In the genomic region with DNA sequence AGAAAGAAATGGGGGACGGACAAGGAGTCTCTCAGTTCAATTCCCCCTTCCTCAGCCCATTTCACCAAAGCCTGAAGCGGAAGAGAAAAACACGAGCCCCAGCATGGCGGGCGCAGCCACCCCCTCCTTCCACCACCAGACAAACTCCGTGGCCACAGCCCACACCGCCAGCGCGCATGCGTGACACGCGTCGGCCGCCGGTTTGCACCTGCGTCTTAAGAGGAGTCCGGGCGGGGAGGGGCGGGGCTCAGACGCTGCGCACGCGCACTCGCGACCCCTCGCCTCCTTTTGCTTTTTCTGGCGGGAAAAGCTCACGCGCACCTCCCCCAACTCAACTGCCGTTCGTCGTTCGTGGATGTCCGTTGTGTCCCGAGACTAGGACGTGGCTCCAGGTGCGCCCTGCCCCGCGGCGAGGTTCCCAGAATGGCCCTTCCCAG, we compare ENCODE assay signal across 9 cellular contexts. TPM values are rescaled to one million over a fixed set of nuclear protein-coding genes. Genes with fewer than 3 reads are reported as not detected.
DNase-seq lines count a peak whose midpoint lies in the region; ATAC-seq, FAIRE-seq and TF ChIP-seq lines count a peak whose summit lies in the region.
"Had no signal": no experiment of that assay in that cellular context is flagged by ENCODE, and none has a peak within 500 bp of the region (broad histone marks: within the 10 kb centered on the region; RNA-seq: fewer than 3 reads in every experiment).

A gene with protein sequence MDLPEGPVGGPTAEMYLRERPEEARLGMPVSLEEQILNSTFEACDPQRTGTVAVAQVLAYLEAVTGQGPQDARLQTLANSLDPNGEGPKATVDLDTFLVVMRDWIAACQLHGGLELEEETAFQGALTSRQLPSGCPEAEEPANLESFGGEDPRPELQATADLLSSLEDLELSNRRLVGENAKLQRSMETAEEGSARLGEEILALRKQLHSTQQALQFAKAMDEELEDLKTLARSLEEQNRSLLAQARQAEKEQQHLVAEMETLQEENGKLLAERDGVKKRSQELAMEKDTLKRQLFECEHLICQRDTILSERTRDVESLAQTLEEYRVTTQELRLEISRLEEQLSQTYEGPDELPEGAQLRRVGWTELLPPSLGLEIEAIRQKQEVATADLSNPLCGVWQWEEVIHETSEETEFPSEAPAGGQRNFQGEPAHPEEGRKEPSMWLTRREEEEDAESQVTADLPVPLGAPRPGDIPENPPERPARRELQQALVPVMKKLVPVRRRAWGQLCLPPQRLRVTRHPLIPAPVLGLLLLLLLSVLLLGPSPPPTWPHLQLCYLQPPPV (plus strand): TSS at position 314 of the 437 bp plus-strand sequence. CDS start 2,635 bp downstream, outside the sequence.

- peak; percentile 65 for ATAC-seq in GM19397 (IDR thresholded peaks at IDR 0.05; ENCODE audit: unreplicated experiment)
- peak; percentile 19; the same call in 1 of the 3 replicates for ATAC-seq in SK-N-SH treated with all-trans-retinoic acid at 6 μM for 48 hours
- peak; percentile 57 to 59 for ATAC-seq in activated naive CD4-positive, alpha-beta T cell treated with anti-CD3 and anti-CD28 coated beads, Interleukin-2, amount 50 U/mL, for 72 hours
- ATAC-seq in GM18868 (IDR thresholded peaks at IDR 0.05; ENCODE audit: unreplicated experiment) = no peak
- no peak for ATAC-seq in WTC11

- CTCF ChIA-PET in WTC11 (lab: Charles Lee) = interaction anchor here (0.7 to 5.3 kb wide), 2 partner anchors 31 to 60 kb away, joined by 4 to 120 read pairs; a partner anchor contains a TSS

- FAIRE-seq in HTR-8/SVneo (lab: Jason Lieb, UNC) = no peak

- H3K27ac Mint-ChIP-seq in activated naive CD4-positive, alpha-beta T cell treated with anti-CD3 and anti-CD28 coated beads, Interleukin-2, amount 50 U/mL, for 72 hours = peak within 1 kb of the TSS; percentile 29 to 73
- H3K27ac Mint-ChIP-seq in WTC11 = no peak within 1 kb of the TSS

- H3K27me3 Mint-ChIP-seq in WTC11 (ENCODE audit: low read depth) = peaks cover 16% of the 10 kb centered on the region

- no peaks in the 10 kb centered on the region for H3K36me3 Mint-ChIP-seq in activated naive CD4-positive, alpha-beta T cell treated with anti-CD3 and anti-CD28 coated beads, Interleukin-2, amount 50 U/mL, for 72 hours
- no peaks in the 10 kb centered on the region for H3K36me3 Mint-ChIP-seq in WTC11

- POLR2A ChIA-PET in WTC11 (lab: Charles Lee) = interaction anchor here (0.6 kb wide), 1 partner anchor 32 kb away, joined by 3 read pairs; no protein-coding TSS in a partner anchor

- no peaks in the 10 kb centered on the region for H3K9me3 Mint-ChIP-seq in activated naive CD4-positive, alpha-beta T cell treated with anti-CD3 and anti-CD28 coated beads, Interleukin-2, amount 50 U/mL, for 72 hours
- peaks cover 5% of the 10 kb centered on the region for H3K9me3 Mint-ChIP-seq in WTC11

- peak; percentile 72 to 78 for DNase-seq in activated naive CD4-positive, alpha-beta T cell treated with anti-CD3 and anti-CD28 coated beads, Interleukin-2, amount 50 U/mL, for 72 hours (ENCODE audit: low spot score in 2 of 2)
- peak; percentile 58 for DNase-seq in left kidney (ENCODE audit: low read depth, low spot score)
- DNase-seq in stimulated activated CD8-positive, alpha-beta memory T cell treated with anti-CD3 and anti-CD28 coated beads, Interleukin-15, amount 100 ng/mL, for 48 hours (ENCODE audit: low read depth in 2 of 2) = peak; percentile 70 to 90
- DNase-seq in HTR-8/SVneo (ENCODE audit: insufficient read length, low spot score) = no peak
- DNase-seq in WTC11 (ENCODE audit: low spot score) = no peak

- no peak for TF ChIP-seq CTCF in WTC11 (IDR thresholded peaks at IDR 0.05)

- H3K4me1 Mint-ChIP-seq in WTC11 = peaks cover 6% of the 10 kb centered on the region

- no peak within 1 kb of the TSS for H3K4me3 Mint-ChIP-seq in WTC11

TF ChIP-seq in SK-N-SH treated with all-trans-retinoic acid at 6 μM for 48 hours, 23 proteins besides CTCF, POLR2A, EP300 and RAD21 (continues in another document):
- TF ChIP-seq, protein P1, sequence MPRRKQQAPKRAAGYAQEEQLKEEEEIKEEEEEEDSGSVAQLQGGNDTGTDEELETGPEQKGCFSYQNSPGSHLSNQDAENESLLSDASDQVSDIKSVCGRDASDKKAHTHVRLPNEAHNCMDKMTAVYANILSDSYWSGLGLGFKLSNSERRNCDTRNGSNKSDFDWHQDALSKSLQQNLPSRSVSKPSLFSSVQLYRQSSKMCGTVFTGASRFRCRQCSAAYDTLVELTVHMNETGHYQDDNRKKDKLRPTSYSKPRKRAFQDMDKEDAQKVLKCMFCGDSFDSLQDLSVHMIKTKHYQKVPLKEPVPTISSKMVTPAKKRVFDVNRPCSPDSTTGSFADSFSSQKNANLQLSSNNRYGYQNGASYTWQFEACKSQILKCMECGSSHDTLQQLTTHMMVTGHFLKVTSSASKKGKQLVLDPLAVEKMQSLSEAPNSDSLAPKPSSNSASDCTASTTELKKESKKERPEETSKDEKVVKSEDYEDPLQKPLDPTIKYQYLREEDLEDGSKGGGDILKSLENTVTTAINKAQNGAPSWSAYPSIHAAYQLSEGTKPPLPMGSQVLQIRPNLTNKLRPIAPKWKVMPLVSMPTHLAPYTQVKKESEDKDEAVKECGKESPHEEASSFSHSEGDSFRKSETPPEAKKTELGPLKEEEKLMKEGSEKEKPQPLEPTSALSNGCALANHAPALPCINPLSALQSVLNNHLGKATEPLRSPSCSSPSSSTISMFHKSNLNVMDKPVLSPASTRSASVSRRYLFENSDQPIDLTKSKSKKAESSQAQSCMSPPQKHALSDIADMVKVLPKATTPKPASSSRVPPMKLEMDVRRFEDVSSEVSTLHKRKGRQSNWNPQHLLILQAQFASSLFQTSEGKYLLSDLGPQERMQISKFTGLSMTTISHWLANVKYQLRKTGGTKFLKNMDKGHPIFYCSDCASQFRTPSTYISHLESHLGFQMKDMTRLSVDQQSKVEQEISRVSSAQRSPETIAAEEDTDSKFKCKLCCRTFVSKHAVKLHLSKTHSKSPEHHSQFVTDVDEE (CRISPR knock-in tag; IDR thresholded peaks at IDR 0.05) = no peak
- TF ChIP-seq PPARA (CRISPR knock-in tag; IDR thresholded peaks at IDR 0.05; ENCODE audit: borderline replicate concordance) (no peak), ZC3H10 (CRISPR knock-in tag; IDR thresholded peaks at IDR 0.05) (no peak), ZFP30 (CRISPR knock-in tag; IDR thresholded peaks at IDR 0.05) (no peak), BACH2 (CRISPR knock-in tag; IDR thresholded peaks at IDR 0.05; ENCODE audit: borderline replicate concordance) (no peak), RARB (CRISPR knock-in tag; IDR thresholded peaks at IDR 0.05) (no peak)
- TF ChIP-seq, protein P2, sequence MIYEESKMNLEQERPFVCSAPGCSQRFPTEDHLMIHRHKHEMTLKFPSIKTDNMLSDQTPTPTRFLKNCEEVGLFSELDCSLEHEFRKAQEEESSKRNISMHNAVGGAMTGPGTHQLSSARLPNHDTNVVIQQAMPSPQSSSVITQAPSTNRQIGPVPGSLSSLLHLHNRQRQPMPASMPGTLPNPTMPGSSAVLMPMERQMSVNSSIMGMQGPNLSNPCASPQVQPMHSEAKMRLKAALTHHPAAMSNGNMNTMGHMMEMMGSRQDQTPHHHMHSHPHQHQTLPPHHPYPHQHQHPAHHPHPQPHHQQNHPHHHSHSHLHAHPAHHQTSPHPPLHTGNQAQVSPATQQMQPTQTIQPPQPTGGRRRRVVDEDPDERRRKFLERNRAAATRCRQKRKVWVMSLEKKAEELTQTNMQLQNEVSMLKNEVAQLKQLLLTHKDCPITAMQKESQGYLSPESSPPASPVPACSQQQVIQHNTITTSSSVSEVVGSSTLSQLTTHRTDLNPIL (CRISPR knock-in tag; IDR thresholded peaks at IDR 0.05; ENCODE audit: low read depth) = no peak

TF ChIP-seq in WTC11, 78 proteins besides CTCF, POLR2A, EP300 and RAD21 (continues in another document):
- TF ChIP-seq, protein P3, sequence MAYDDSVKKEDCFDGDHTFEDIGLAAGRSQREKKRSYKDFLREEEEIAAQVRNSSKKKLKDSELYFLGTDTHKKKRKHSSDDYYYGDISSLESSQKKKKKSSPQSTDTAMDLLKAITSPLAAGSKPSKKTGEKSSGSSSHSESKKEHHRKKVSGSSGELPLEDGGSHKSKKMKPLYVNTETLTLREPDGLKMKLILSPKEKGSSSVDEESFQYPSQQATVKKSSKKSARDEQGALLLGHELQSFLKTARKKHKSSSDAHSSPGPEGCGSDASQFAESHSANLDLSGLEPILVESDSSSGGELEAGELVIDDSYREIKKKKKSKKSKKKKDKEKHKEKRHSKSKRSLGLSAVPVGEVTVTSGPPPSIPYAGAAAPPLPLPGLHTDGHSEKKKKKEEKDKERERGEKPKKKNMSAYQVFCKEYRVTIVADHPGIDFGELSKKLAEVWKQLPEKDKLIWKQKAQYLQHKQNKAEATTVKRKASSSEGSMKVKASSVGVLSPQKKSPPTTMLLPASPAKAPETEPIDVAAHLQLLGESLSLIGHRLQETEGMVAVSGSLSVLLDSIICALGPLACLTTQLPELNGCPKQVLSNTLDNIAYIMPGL (CRISPR knock-in tag; IDR thresholded peaks at IDR 0.05) = no peak
- no peak for TF ChIP-seq ZBTB21 (CRISPR knock-in tag; IDR thresholded peaks at IDR 0.05; ENCODE audit: borderline replicate concordance)
- TF ChIP-seq, protein P4, sequence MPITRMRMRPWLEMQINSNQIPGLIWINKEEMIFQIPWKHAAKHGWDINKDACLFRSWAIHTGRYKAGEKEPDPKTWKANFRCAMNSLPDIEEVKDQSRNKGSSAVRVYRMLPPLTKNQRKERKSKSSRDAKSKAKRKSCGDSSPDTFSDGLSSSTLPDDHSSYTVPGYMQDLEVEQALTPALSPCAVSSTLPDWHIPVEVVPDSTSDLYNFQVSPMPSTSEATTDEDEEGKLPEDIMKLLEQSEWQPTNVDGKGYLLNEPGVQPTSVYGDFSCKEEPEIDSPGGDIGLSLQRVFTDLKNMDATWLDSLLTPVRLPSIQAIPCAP (CRISPR knock-in tag; IDR thresholded peaks at IDR 0.05) = no peak
- no peak for TF ChIP-seq ZNF396 (CRISPR knock-in tag; IDR thresholded peaks at IDR 0.05; ENCODE audit: borderline replicate concordance)
- TF ChIP-seq, protein P5, sequence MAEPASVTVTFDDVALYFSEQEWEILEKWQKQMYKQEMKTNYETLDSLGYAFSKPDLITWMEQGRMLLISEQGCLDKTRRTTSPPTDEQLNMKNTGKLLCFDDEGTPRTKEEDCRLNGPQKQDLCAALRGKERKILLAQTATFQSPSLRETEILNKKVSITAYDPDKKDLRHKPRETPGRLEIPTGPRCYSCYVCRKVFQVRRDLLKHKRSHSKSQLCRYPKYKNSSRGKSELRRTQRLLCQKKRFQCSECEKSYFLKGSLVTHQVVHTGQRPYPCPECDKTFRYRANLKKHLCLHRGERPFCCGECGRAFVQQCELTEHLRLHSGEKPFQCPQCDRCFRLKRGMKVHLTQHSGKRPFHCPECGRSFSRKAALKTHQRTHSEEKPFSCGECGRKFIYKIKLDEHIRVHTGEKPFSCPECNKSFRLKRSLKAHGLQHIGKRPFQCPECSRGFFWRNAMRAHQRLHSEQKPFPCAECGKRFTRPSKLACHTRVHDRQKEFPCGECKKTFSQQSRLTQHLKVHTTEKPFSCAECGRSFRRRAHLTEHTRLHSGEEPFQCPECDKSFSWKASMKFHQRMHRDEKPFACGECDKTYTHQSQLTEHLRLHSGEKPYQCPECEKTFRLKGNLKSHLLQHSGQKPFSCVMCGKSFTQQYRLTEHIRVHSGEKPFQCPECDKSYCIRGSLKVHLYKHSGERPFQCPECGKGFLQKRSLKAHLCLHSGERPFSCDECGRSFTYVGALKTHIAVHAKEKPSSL (CRISPR knock-in tag; conservative IDR thresholded peaks at IDR 0.05) = no peak

RNA-seq across cellular contexts. Expression of the gene that starts here (rescaled TPM):
- 1 to 10 TPM in 1 of 2 donors, under 1 TPM in 1; 0.95 to 1.7 TPM for total RNA-seq in activated naive CD4-positive, alpha-beta T cell treated with anti-CD3 and anti-CD28 coated beads, Interleukin-2, amount 50 U/mL, for 72 hours
- 0.14 to 0.42 TPM in 2 of 3 replicates, not detected in the other for total RNA-seq in WTC11 (2021)
- total RNA-seq: pulmonary artery endothelial cell had no signal

Comparison
In these comparisons a context has a peak if more than half of its experiments do, and no peak if none do; other contexts are left out.
1. ATAC-seq: peak in GM19397 (single experiment), SK-N-SH treated with all-trans-retinoic acid at 6 μM for 48 hours (single experiment) and activated naive CD4-positive, alpha-beta T cell treated with anti-CD3 and anti-CD28 coated beads, Interleukin-2, amount 50 U/mL, for 72 hours (2 of 2); none in GM18868 (single experiment) and WTC11 (single experiment).
2. DNase-seq: peak in activated naive CD4-positive, alpha-beta T cell treated with anti-CD3 and anti-CD28 coated beads, Interleukin-2, amount 50 U/mL, for 72 hours (2 of 2), left kidney (single experiment) and stimulated activated CD8-positive, alpha-beta memory T cell treated with anti-CD3 and anti-CD28 coated beads, Interleukin-15, amount 100 ng/mL, for 48 hours (2 of 2); none in HTR-8/SVneo (single experiment) and WTC11 (single experiment).